ENCODE assay signal across 21 cellular contexts in the genomic region with DNA sequence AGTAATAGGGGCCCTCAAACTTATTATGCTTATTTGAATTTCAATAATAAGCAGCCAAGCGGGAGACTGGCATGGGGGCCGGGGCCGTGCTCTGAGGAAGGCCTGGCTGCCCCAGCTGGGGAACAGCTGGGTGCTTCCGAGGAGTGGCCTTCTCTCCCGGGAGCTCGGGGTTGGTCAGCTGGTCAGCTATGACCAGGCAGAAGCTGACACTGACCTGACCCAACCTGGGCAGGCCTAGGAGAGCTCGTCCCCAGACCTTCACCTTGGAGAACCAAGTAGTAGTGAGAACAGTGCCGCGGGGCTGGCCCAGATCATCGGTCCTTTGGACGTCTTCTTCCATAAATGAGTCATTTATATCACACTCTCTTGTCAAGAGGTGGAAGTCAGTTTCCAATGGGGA. TPM values are rescaled to one million over a fixed set of nuclear protein-coding genes. Genes with fewer than 3 reads are reported as not detected.
DNase-seq lines count a peak whose midpoint lies in the region; ATAC-seq, FAIRE-seq and TF ChIP-seq lines count a peak whose summit lies in the region.
"Had no signal": no experiment of that assay in that cellular context is flagged by ENCODE, and none has a peak within 500 bp of the region (broad histone marks: within the 10 kb centered on the region; RNA-seq: fewer than 3 reads in every experiment).

No MANE protein-coding gene starts in this region.

- no peak overlapping the region for H3K4me3 Mint-ChIP-seq in activated CD8-positive, alpha-beta T cell treated with anti-CD3 and anti-CD28 coated beads, Interleukin-2, amount 10 ng/mL, durations not matched to agents 7 days and 5 days
- no peak overlapping the region for H3K4me3 Mint-ChIP-seq in activated CD8-positive, alpha-beta T cell treated with anti-CD3 and anti-CD28 coated beads for 36 hours
- no peak overlapping the region for H3K4me3 Mint-ChIP-seq in WTC11
- H3K4me3 Mint-ChIP-seq: CD4-positive, alpha-beta T cell had no signal

- dilution Hi-C loops in endothelial cell of umbilical vein (cut with MboI; ENCODE audit: extremely low pct_ligation_motif_present, low sequenced_read_pairs): no loop called here

- H3K36me3 Mint-ChIP-seq in activated CD8-positive, alpha-beta T cell treated with anti-CD3 and anti-CD28 coated beads, Interleukin-2, amount 10 ng/mL, durations not matched to agents 7 days and 5 days (ENCODE audit: low read depth): peaks cover 41% of the 10 kb centered on the region
- H3K36me3 Mint-ChIP-seq in activated CD8-positive, alpha-beta T cell treated with anti-CD3 and anti-CD28 coated beads for 36 hours (ENCODE audit: low read depth): peaks cover 15% of the 10 kb centered on the region
- H3K36me3 Mint-ChIP-seq in WTC11: no peaks in the 10 kb centered on the region

- CTCF ChIA-PET in activated CD8-positive, alpha-beta T cell treated with anti-CD3 and anti-CD28 coated beads, Interleukin-2, amount 10 ng/mL, durations not matched to agents 7 days and 5 days (lab: Charles Lee): interaction anchor here (1.2 to 5.4 kb wide), 5 partner anchors 17 to 276 kb away, joined by 3 to 28 read pairs (median 7); no protein-coding TSS in a partner anchor
- CTCF ChIA-PET in activated CD8-positive, alpha-beta T cell treated with anti-CD3 and anti-CD28 coated beads for 36 hours (lab: Charles Lee): interaction anchor here (0.6 kb wide), 1 partner anchor 109 kb away, joined by 3 read pairs; no protein-coding TSS in a partner anchor
- CTCF ChIA-PET in WTC11 (lab: Charles Lee): interaction anchor here (1.2 to 2.8 kb wide), 2 partner anchors 18 to 250 kb away, joined by 3 to 14 read pairs; no protein-coding TSS in a partner anchor
- CTCF ChIA-PET in endothelial cell of umbilical vein (lab: Charles Lee): interaction anchor here (8.3 kb wide), 1 partner anchor 33 kb away, joined by 57 read pairs; no protein-coding TSS in a partner anchor

- no peaks in the 10 kb centered on the region for H3K9me1 ChIP-seq in endothelial cell of umbilical vein (replicated peaks; ENCODE audit: control insufficient read depth, extremely low read depth, insufficient read depth, low read length)

- no peaks in the 10 kb centered on the region for H3K9me3 ChIP-seq in endothelial cell of umbilical vein (replicated peaks; ENCODE audit: control insufficient read depth, insufficient read depth, low read length)
- H3K9me3 ChIP-seq: BE2C had no signal

- no peak for FAIRE-seq in endothelial cell of umbilical vein (lab: Jason Lieb, UNC)
- FAIRE-seq: H54, K562 had no signal

- H3K79me2 ChIP-seq in endothelial cell of umbilical vein (ENCODE audit: control insufficient read depth, insufficient read depth, low read length): no peaks in the 10 kb centered on the region

- H3K4me3 ChIP-seq in endothelial cell of umbilical vein (replicated peaks in 1 of 3; ENCODE audit: insufficient read depth in 1 of 3, low read depth in 1 of 3, low read length in 3 of 3) (no peak overlapping the region), dorsolateral prefrontal cortex (no peak overlapping the region)
- H3K4me3 ChIP-seq: K562 had no signal

- POLR2A ChIA-PET in activated CD8-positive, alpha-beta T cell treated with anti-CD3 and anti-CD28 coated beads, Interleukin-2, amount 10 ng/mL, durations not matched to agents 7 days and 5 days (lab: Charles Lee): interaction anchor here (0.6 kb wide), 1 partner anchor 643 kb away, joined by 3 read pairs; no protein-coding TSS in a partner anchor
- POLR2A ChIA-PET in activated CD8-positive, alpha-beta T cell treated with anti-CD3 and anti-CD28 coated beads for 36 hours (lab: Charles Lee): no interaction called here
- POLR2A ChIA-PET in WTC11 (lab: Charles Lee): no interaction called here
- POLR2A ChIA-PET in endothelial cell of umbilical vein (lab: Charles Lee): no interaction called here

- H3K4me2 ChIP-seq in endothelial cell of umbilical vein (ENCODE audit: insufficient read depth, low read length): no peak overlapping the region

- no TSS peak for BruUV-seq in endothelial cell of umbilical vein (replicated peaks; lab: Mats Ljungman, UMichigan)

- no peak for DNase-seq in activated CD8-positive, alpha-beta T cell treated with anti-CD3 and anti-CD28 coated beads, Interleukin-2, amount 10 ng/mL, durations not matched to agents 7 days and 5 days
- DNase-seq in activated CD8-positive, alpha-beta T cell treated with anti-CD3 and anti-CD28 coated beads for 36 hours: no peak
- no peak for DNase-seq in WTC11 (ENCODE audit: low spot score)
- DNase-seq in endothelial cell of umbilical vein (ENCODE audit: low read depth, low spot score): no peak
- DNase-seq in posterior vena cava (ENCODE audit: low spot score): peak; percentile 48
- DNase-seq in dorsolateral prefrontal cortex: no peak
- DNase-seq: BE2C; CD4-positive, alpha-beta T cell; COR-L47; DMS79 treated with DMSO at 0.1 percent for 48 hours; MM.1S; NCI-H1048; NCI-H1417 treated with DMSO at 0.1 percent for 48 hours; NCI-H187; NCI-H446 treated with DMSO at 0.1 percent for 48 hours; NCI-H526 treated with DMSO at 0.1 percent for 48 hours; OCI-M1; SHP77 had no signal

- peaks cover 21% of the 10 kb centered on the region for H3K4me1 Mint-ChIP-seq in activated CD8-positive, alpha-beta T cell treated with anti-CD3 and anti-CD28 coated beads, Interleukin-2, amount 10 ng/mL, durations not matched to agents 7 days and 5 days (ENCODE audit: low read depth)
- H3K4me1 Mint-ChIP-seq in activated CD8-positive, alpha-beta T cell treated with anti-CD3 and anti-CD28 coated beads for 36 hours (ENCODE audit: low read depth): no peaks in the 10 kb centered on the region
- H3K4me1 Mint-ChIP-seq in WTC11: 0 out of 2 replicates have a peak, but pooled peaks cover 3% of the 10 kb centered on the region

- no peak overlapping the region for H3K9ac ChIP-seq in endothelial cell of umbilical vein (replicated peaks; ENCODE audit: extremely low read depth, insufficient read depth, low read length)

- H3K27me3 Mint-ChIP-seq in activated CD8-positive, alpha-beta T cell treated with anti-CD3 and anti-CD28 coated beads, Interleukin-2, amount 10 ng/mL, durations not matched to agents 7 days and 5 days (ENCODE audit: low read depth): no peaks in the 10 kb centered on the region
- no peaks in the 10 kb centered on the region for H3K27me3 Mint-ChIP-seq in activated CD8-positive, alpha-beta T cell treated with anti-CD3 and anti-CD28 coated beads for 36 hours
- H3K27me3 Mint-ChIP-seq in WTC11 (ENCODE audit: low read depth): no peaks in the 10 kb centered on the region
- H3K27me3 Mint-ChIP-seq: CD4-positive, alpha-beta T cell had no signal

- H2AFZ ChIP-seq in endothelial cell of umbilical vein (ENCODE audit: low read depth, low read length): no peak overlapping the region

- H3K27ac ChIP-seq in endothelial cell of umbilical vein (ENCODE audit: insufficient read depth, low read depth, low read length) (peak overlapping the region; percentile 36), dorsolateral prefrontal cortex (no peak overlapping the region)

- no peak for ATAC-seq in activated CD8-positive, alpha-beta T cell treated with anti-CD3 and anti-CD28 coated beads, Interleukin-2, amount 10 ng/mL, durations not matched to agents 7 days and 5 days
- ATAC-seq in activated CD8-positive, alpha-beta T cell treated with anti-CD3 and anti-CD28 coated beads for 36 hours: no peak
- ATAC-seq in WTC11 (no peak), HG03045 (IDR thresholded peaks at IDR 0.05; ENCODE audit: unreplicated experiment) (no peak)
- ATAC-seq: K562 had no signal

- no peak for TF ChIP-seq POLR2A in endothelial cell of umbilical vein (IDR thresholded peaks at IDR 0.05; ENCODE audit: low read depth, low read length)

- H3K9me3 Mint-ChIP-seq in activated CD8-positive, alpha-beta T cell treated with anti-CD3 and anti-CD28 coated beads, Interleukin-2, amount 10 ng/mL, durations not matched to agents 7 days and 5 days (ENCODE audit: insufficient read depth): no peaks in the 10 kb centered on the region
- H3K9me3 Mint-ChIP-seq in activated CD8-positive, alpha-beta T cell treated with anti-CD3 and anti-CD28 coated beads for 36 hours: no peaks in the 10 kb centered on the region
- H3K9me3 Mint-ChIP-seq in WTC11: no peaks in the 10 kb centered on the region
- H3K9me3 Mint-ChIP-seq: CD4-positive, alpha-beta T cell had no signal

- H3K27me3 ChIP-seq in endothelial cell of umbilical vein (ENCODE audit: control insufficient read depth in 2 of 2, insufficient read depth in 2 of 2, low read length in 2 of 2) (no peaks in the 10 kb centered on the region), dorsolateral prefrontal cortex (no peaks in the 10 kb centered on the region)
- H3K27me3 ChIP-seq: BE2C had no signal

- no peaks in the 10 kb centered on the region for H4K20me1 ChIP-seq in endothelial cell of umbilical vein (replicated peaks; ENCODE audit: control insufficient read depth, extremely low read depth, insufficient read depth, low read length)

- H3K36me3 ChIP-seq in endothelial cell of umbilical vein (ENCODE audit: control insufficient read depth in 2 of 2, extremely low read depth in 1 of 2, insufficient read depth in 2 of 2, low read length in 2 of 2): no peaks in the 10 kb centered on the region
- H3K36me3 ChIP-seq: BE2C had no signal

- no peak for TF ChIP-seq CTCF in activated CD8-positive, alpha-beta T cell treated with anti-CD3 and anti-CD28 coated beads for 36 hours (IDR thresholded peaks at IDR 0.05)
- no peak for TF ChIP-seq CTCF in WTC11 (IDR thresholded peaks at IDR 0.05)
- TF ChIP-seq CTCF in endothelial cell of umbilical vein (IDR thresholded peaks at IDR 0.05; ENCODE audit: extremely low read depth in 1 of 2, insufficient read depth in 1 of 2, low read depth in 1 of 2, low read length in 2 of 2): no peak
- TF ChIP-seq CTCF in dorsolateral prefrontal cortex (IDR thresholded peaks at IDR 0.05 in 54 of 56, conservative IDR thresholded peaks at IDR 0.05 in 2 of 56; ENCODE audit: low read depth in 1 of 56, partially characterized antibody in 56 of 56): no peak

- peak overlapping the region; percentile 57 for H3K27ac Mint-ChIP-seq in activated CD8-positive, alpha-beta T cell treated with anti-CD3 and anti-CD28 coated beads, Interleukin-2, amount 10 ng/mL, durations not matched to agents 7 days and 5 days
- no peak overlapping the region for H3K27ac Mint-ChIP-seq in activated CD8-positive, alpha-beta T cell treated with anti-CD3 and anti-CD28 coated beads for 36 hours
- H3K27ac Mint-ChIP-seq in WTC11: peak overlapping the region; percentile 20; the same call in 1 of the 2 replicates
- H3K27ac Mint-ChIP-seq: CD4-positive, alpha-beta T cell had no signal

- peaks cover 46% of the 10 kb centered on the region for H3K4me1 ChIP-seq in endothelial cell of umbilical vein (ENCODE audit: control insufficient read depth, extremely low read depth, insufficient read depth, low read length)
- H3K4me1 ChIP-seq: BE2C had no signal

- intact Hi-C loops in activated CD8-positive, alpha-beta T cell treated with anti-CD3 and anti-CD28 coated beads for 36 hours (cut with micrococcal nuclease): no loop called here
- intact Hi-C loops in endothelial cell of umbilical vein (cut with micrococcal nuclease) (no loop called here), posterior vena cava (cut with DNase I) (no loop called here), dorsolateral prefrontal cortex (cut with DNase I) (no loop called here)

RNA-seq across cellular contexts. Expression of gene RRM2, which starts 36.1 kb away (rescaled TPM):
- 100 to 1,000 TPM; 571 to 604 TPM for total RNA-seq in activated CD8-positive, alpha-beta T cell treated with anti-CD3 and anti-CD28 coated beads, Interleukin-2, amount 10 ng/mL, durations not matched to agents 7 days and 5 days
- 100 to 1,000 TPM; 368 to 396 TPM for total RNA-seq in activated CD8-positive, alpha-beta T cell treated with anti-CD3 and anti-CD28 coated beads for 36 hours
- total RNA-seq in WTC11 (2021): 119 to 129 TPM (median 126 TPM) in 3 replicates
- 220 and 246 TPM in 2 replicates for total RNA-seq in endothelial cell of umbilical vein
- polyA plus RNA-seq in endothelial cell of umbilical vein: 40.9 and 58.0 TPM in 2 replicates
- polyA plus RNA-seq in endothelial cell of umbilical vein (2011; cell fraction: cytosol; rRNA removed): 64.3 and 82.1 TPM in 2 replicates
- 66.4 and 74.8 TPM in 2 replicates for polyA plus RNA-seq in endothelial cell of umbilical vein (2011; cell fraction: nucleus; rRNA removed)
- polyA plus RNA-seq in endothelial cell of umbilical vein (2012): 94.1 and 188 TPM in 2 replicates
- 65.3 and 69.9 TPM in 2 replicates for polyA minus RNA-seq in endothelial cell of umbilical vein
- polyA minus RNA-seq in endothelial cell of umbilical vein (2011; cell fraction: cytosol; rRNA and poly(A)+ RNA removed): 124 TPM
- 65.7 and 66.2 TPM in 2 replicates for polyA minus RNA-seq in endothelial cell of umbilical vein (2011; cell fraction: nucleus; rRNA and poly(A)+ RNA removed)
- total RNA-seq in posterior vena cava: 1 to 10 TPM in 1 of 2 donors, under 1 TPM in 1; 0.67 to 1.5 TPM
- 1 to 10 TPM in 19 of 120 experiments, under 1 TPM in 26, not detected in 75; 0.11 to 3.3 (median 0.83) TPM for total RNA-seq in dorsolateral prefrontal cortex

Comparison
In these comparisons a context has a peak if more than half of its experiments do, and no peak if none do; other contexts are left out.
1. RNA of gene RRM2, which starts 36.1 kb away (total RNA-seq): 571 to 604 TPM in activated CD8-positive, alpha-beta T cell treated with anti-CD3 and anti-CD28 coated beads, Interleukin-2, amount 10 ng/mL, durations not matched to agents 7 days and 5 days, 368 to 396 TPM in activated CD8-positive, alpha-beta T cell treated with anti-CD3 and anti-CD28 coated beads for 36 hours, 220 to 246 TPM in endothelial cell of umbilical vein and 119 to 129 TPM in WTC11; 0.67 to 1.5 TPM in posterior vena cava and 0.11 to 3.3 TPM in dorsolateral prefrontal cortex; every median in the first group is over 10 times any median in the second.